8 cellular contexts compared by ENCODE assay signal in the genomic region with DNA sequence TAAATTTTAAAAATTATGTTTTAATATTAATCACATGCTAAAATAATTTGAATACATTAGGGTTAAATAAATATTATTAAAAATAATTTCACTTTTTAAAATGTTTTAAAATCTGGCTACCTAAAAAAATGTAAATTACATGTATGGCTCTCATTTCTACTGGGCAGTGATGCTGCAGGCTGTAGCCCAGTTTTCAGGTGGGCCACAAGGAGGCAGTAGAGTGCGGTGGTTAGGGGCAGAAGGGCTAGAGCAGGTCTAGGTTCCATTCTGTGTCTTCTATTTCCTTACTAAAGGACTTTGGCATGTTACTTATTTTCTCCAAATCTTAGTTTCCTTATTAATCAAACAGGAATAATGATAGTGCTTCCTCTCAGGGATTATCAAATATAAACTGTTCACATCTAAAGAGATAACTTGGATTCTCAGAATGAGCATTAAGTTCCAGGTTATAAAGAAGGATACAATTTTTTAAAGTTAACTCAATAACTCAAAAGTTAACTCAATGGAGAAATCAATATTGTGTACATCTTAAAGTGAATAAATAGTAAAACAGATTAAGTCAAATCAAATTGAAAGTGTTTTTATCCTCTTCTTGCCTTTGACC. TPM values are rescaled to one million over a fixed set of nuclear protein-coding genes. Genes with fewer than 3 reads are reported as not detected.
DNase-seq lines count a peak whose midpoint lies in the region; ATAC-seq, FAIRE-seq and TF ChIP-seq lines count a peak whose summit lies in the region.

No MANE protein-coding gene starts in this region.

- ATAC-seq in K562 (peak; percentile 92), HG03457 (IDR thresholded peaks at IDR 0.05; ENCODE audit: unreplicated experiment) (no peak)

- H3K4ac ChIP-seq in H9 (ENCODE audit: low read depth, low read length), result no peak overlapping the region

- H2BK5ac ChIP-seq in H9 (ENCODE audit: insufficient read length, low read length), result no peak overlapping the region

- no peak overlapping the region for H2BK120ac ChIP-seq in H9 (ENCODE audit: low read depth, low read length, poor library complexity, severe bottlenecking)

- H3K4me3 Mint-ChIP-seq in H9, result no peak overlapping the region
- H3K4me3 Mint-ChIP-seq in immature natural killer cell, result no peak overlapping the region

- H3K27ac Mint-ChIP-seq in H9 (no peak overlapping the region), immature natural killer cell (no peak overlapping the region)

- H3K27me3 ChIP-seq in H9 (ENCODE audit: insufficient read depth, low read length), result no peaks in the 10 kb centered on the region
- H3K27me3 ChIP-seq in K562 (ENCODE audit: control insufficient read depth in 2 of 2, insufficient read depth in 2 of 2, low read length in 2 of 2), result no peaks in the 10 kb centered on the region

- CTCF ChIA-PET in GM10248 (lab: Yijun Ruan, JAX) (interaction anchor here (1.0 to 1.8 kb wide), 8 partner anchors 8 to 30 kb away, joined by 3 to 8 read pairs (median 4); no protein-coding TSS in a partner anchor), K562 (lab: Yijun Ruan, JAX; ENCODE audit: low intra/inter-chr PET ratio) (interaction anchor here (0.7 to 1.2 kb wide), 2 partner anchors 1255 to 1292 kb away, joined by 3 read pairs; no protein-coding TSS in a partner anchor)

- H3K4me3 ChIP-seq in NB4 (ENCODE audit: low read depth, low read length) (no peak overlapping the region), K562 (no peak overlapping the region)

- H3K23ac ChIP-seq in H9 (ENCODE audit: insufficient read length, low read depth, low read length), result no peak overlapping the region

- H2BK12ac ChIP-seq in H9 (ENCODE audit: insufficient read length, low read depth, low read length), result no peak overlapping the region

- peak; percentile 48 for DNase-seq in GM10248 (ENCODE audit: extremely low spot score)
- DNase-seq in H9, result peak; percentile 79
- DNase-seq in NB4 (ENCODE audit: low read depth), result peak; percentile 75
- DNase-seq in T1000 (lab: John Stamatoyannopoulos, UW), result peak; percentile 51
- peak; percentile 47 to 70 (median 62) for DNase-seq in K562 (ENCODE audit: extremely low read depth in 1 of 4, low spot score in 3 of 4)
- peak; percentile 21 to 46 (median 32) for DNase-seq in immature natural killer cell
- peak; percentile 43 to 52 for DNase-seq in stimulated activated CD4-positive, alpha-beta T cell treated with anti-CD3 and anti-CD28 coated beads, Interleukin-1b, Interleukin-23, amount 100 ng/mL, for 4 hours (ENCODE audit: low read depth in 2 of 2)

- no peaks in the 10 kb centered on the region for H3K4me1 ChIP-seq in H9 (ENCODE audit: insufficient read depth, low read length)
- H3K4me1 ChIP-seq in K562 (replicated peaks in 1 of 2; ENCODE audit: control insufficient read depth in 2 of 2, insufficient read depth in 2 of 2, low read length in 2 of 2), result no peaks in the 10 kb centered on the region

- no peak overlapping the region for H2AK5ac ChIP-seq in H9 (ENCODE audit: insufficient read length, low read length)

- H2AFZ ChIP-seq in H9 (ENCODE audit: low read length) (no peak overlapping the region), K562 (ENCODE audit: low read depth, low read length) (no peak overlapping the region)

- H4K8ac ChIP-seq in H9 (replicated peaks; ENCODE audit: insufficient read length, low read depth, low read length), result no peak overlapping the region

- H3K23me2 ChIP-seq in H9 (ENCODE audit: insufficient read length, low read depth, low read length, poor library complexity, severe bottlenecking), result no peaks in the 10 kb centered on the region

- FAIRE-seq in K562 (lab: Jason Lieb, UNC), result peak; percentile 83

- H3K27me3 Mint-ChIP-seq in H9 (ENCODE audit: low read depth), result no peaks in the 10 kb centered on the region
- H3K27me3 Mint-ChIP-seq in immature natural killer cell (ENCODE audit: low read depth in 3 of 3), result peaks cover 0 to 1% (median 0%) of the 10 kb centered on the region in 3 donors

- in situ Hi-C loops in K562 (cut with MboI), result no loop called here

- H3K9me3 Mint-ChIP-seq in H9 (peaks cover 0 to 6% of the 10 kb centered on the region in 2 experiments; a peak in 1 of 5 replicates), immature natural killer cell (no peaks in the 10 kb centered on the region)

- no peak overlapping the region for H3K27ac ChIP-seq in H9 (ENCODE audit: insufficient read length, low read depth, low read length)
- H3K27ac ChIP-seq in K562 (ENCODE audit: extremely low read depth, low read depth, low read length), result no peak overlapping the region

- H3K36me3 ChIP-seq in K562 (ENCODE audit: control insufficient read depth, insufficient read depth, low read length), result no peaks in the 10 kb centered on the region

- H4K91ac ChIP-seq in H9 (ENCODE audit: insufficient read length, low read depth, low read length), result no peak overlapping the region

- H4K5ac ChIP-seq in H9 (ENCODE audit: insufficient read length, low read depth, low read length), result no peak overlapping the region

- no CpG with 5 or more reads among the region's 1 CpG for WGBS in H9 (ENCODE audit: extremely low coverage, insufficient read length, low lambda C conversion rate)
- 0% methylated on average over 1 of the region's 1 CpG for WGBS in K562 (ENCODE audit: insufficient coverage, low coverage, missing lambda C conversion rate)

- TF ChIP-seq POLR2A in NB4 (IDR thresholded peaks at IDR 0.05; ENCODE audit: extremely low read depth, insufficient read length) (no peak), K562 (conservative IDR thresholded peaks at IDR 0.05) (no peak)

- H3K9me1 ChIP-seq in K562 (ENCODE audit: control insufficient read depth, insufficient read depth, low read length), result no peaks in the 10 kb centered on the region

- H3K79me2 ChIP-seq in H9 (ENCODE audit: insufficient read depth, low read length) (no peaks in the 10 kb centered on the region), K562 (ENCODE audit: control insufficient read depth, insufficient read depth, low read length) (no peaks in the 10 kb centered on the region)

- H2BK20ac ChIP-seq in H9 (ENCODE audit: low read depth, low read length, poor library complexity, severe bottlenecking), result no peak overlapping the region

- H3T11ph ChIP-seq in H9 (ENCODE audit: low read length), result no peak overlapping the region

- intact Hi-C loops in K562 (cut with micrococcal nuclease), result loop anchor here (2.0 to 5.0 kb wide), 3 partner anchors 582 to 1254 kb away; no protein-coding TSS in a partner anchor

- no peak overlapping the region for H3K9ac ChIP-seq in H9 (ENCODE audit: extremely low read depth, insufficient read length, low read length)
- no peak overlapping the region for H3K9ac ChIP-seq in K562 (ENCODE audit: insufficient read depth in 1 of 2, low read depth in 2 of 2, low read length in 2 of 2)

- H3K56ac ChIP-seq in H9 (ENCODE audit: insufficient read length, low read depth, low read length), result no peak overlapping the region

- TF ChIP-seq RAD21 in K562 (CRISPR knock-in tag; conservative IDR thresholded peaks at IDR 0.05 in 1 of 2, IDR thresholded peaks at IDR 0.05 in 1 of 2), result peak; percentile 69 to 75

- TF ChIP-seq EP300 in K562 (IDR thresholded peaks at IDR 0.05; ENCODE audit: low read length), result no peak

- H3K4me1 Mint-ChIP-seq in H9 (peaks cover 9 to 21% of the 10 kb centered on the region in 2 experiments), immature natural killer cell (no peaks in the 10 kb centered on the region)

- no peak overlapping the region for H2BK15ac ChIP-seq in H9 (ENCODE audit: low read depth, low read length)

- H3K36me3 Mint-ChIP-seq in H9 (ENCODE audit: insufficient read depth in 1 of 3, low read depth in 3 of 3) (peaks cover 9 to 14% (median 14%) of the 10 kb centered on the region in 3 experiments; a peak in 5 of 7 replicates), immature natural killer cell (no peaks in the 10 kb centered on the region)

- H4K20me1 ChIP-seq in H9 (ENCODE audit: control insufficient read depth, insufficient read depth, insufficient read length), result no peaks in the 10 kb centered on the region
- H4K20me1 ChIP-seq in K562 (replicated peaks; ENCODE audit: control insufficient read depth, insufficient read depth, low read length), result no peaks in the 10 kb centered on the region

- BruUV-seq in K562 (replicated peaks; lab: Mats Ljungman, UMichigan), result no TSS peak

- H3K9me3 ChIP-seq in H9 (ENCODE audit: control insufficient read depth, low read depth, low read length), result no peaks in the 10 kb centered on the region
- H3K9me3 ChIP-seq in K562 (replicated peaks; ENCODE audit: control insufficient read depth, insufficient read depth, low read depth, low read length), result no peaks in the 10 kb centered on the region

- H3K4me2 ChIP-seq in H9 (ENCODE audit: insufficient read depth, insufficient read length, low read length) (no peak overlapping the region), K562 (ENCODE audit: insufficient read depth, low read length) (no peak overlapping the region)

- H3K18ac ChIP-seq in H9 (ENCODE audit: insufficient read length, low read depth, low read length), result no peak overlapping the region

- POLR2A ChIA-PET in GM10248 (lab: Yijun Ruan, JAX), result no interaction called here
- POLR2A ChIA-PET in K562 (lab: Yijun Ruan, JAX), result interaction anchor here (0.5 kb wide), 1 partner anchor 1869 kb away, joined by 5 read pairs; no protein-coding TSS in a partner anchor

- H3K79me1 ChIP-seq in H9 (ENCODE audit: insufficient read depth, low read depth, low read length, poor library complexity, severe bottlenecking), result no peaks in the 10 kb centered on the region

- H3K14ac ChIP-seq in H9 (ENCODE audit: insufficient read depth, low read length), result no peak overlapping the region

- TF ChIP-seq CTCF in GM10248 (IDR thresholded peaks at IDR 0.05; ENCODE audit: control extremely low read depth, extremely low read depth, low read depth, missing control alignments), result peak; percentile 89
- peak; percentile 98 for TF ChIP-seq CTCF in H9 (conservative IDR thresholded peaks at IDR 0.05)
- peak; percentile 100 for TF ChIP-seq CTCF in NB4 (IDR thresholded peaks at IDR 0.05; ENCODE audit: low read depth, low read length)
- TF ChIP-seq CTCF in K562 (IDR thresholded peaks at IDR 0.05 in 2 of 3, conservative IDR thresholded peaks at IDR 0.05 in 1 of 3; ENCODE audit: insufficient read depth in 2 of 3, low read depth in 1 of 3, low read length in 3 of 3), result peak; percentile 72 to 76 (median 74)

RNA-seq across cellular contexts. Expression of a gene that starts 54.9 kb away (rescaled TPM):
- total RNA-seq in H9 (2021), result not detected in 2 replicates
- total RNA-seq in K562 (2011; cell fraction: chromatin; rRNA removed; ENCODE audit: low replicate concordance), result not detected in 2 replicates
- not detected in 2 replicates for total RNA-seq in K562 (2011; cell fraction: nucleolus; rRNA removed)
- not detected in 2 replicates for total RNA-seq in K562 (2011; cell fraction: nucleoplasm; rRNA removed)
- total RNA-seq in K562 (2014; rRNA removed), result not detected in 2 replicates
- not detected in 2 replicates for total RNA-seq in K562 (2014; rRNA removed; fragmentation: Illumina TruSeq; extraction: Trizol)
- not detected in 2 replicates for total RNA-seq in K562 (2015; rRNA removed; fragmentation: Illumina TruSeq; extraction: Trizol)
- not detected in 2 replicates for total RNA-seq in K562 (2021)
- not detected in 2 replicates for polyA plus RNA-seq in K562 (2011; rRNA removed)
- polyA plus RNA-seq in K562 (2011; cell fraction: cytosol; rRNA removed), result not detected in 2 replicates
- polyA plus RNA-seq in K562 (2011; cell fraction: nucleus; rRNA removed), result not detected in 2 replicates
- 0.03 TPM in 1 of 2 replicates, not detected in the other for polyA plus RNA-seq in K562 (2012)
- polyA plus RNA-seq in K562 (2014; fragmentation: Illumina TruSeq; extraction: Trizol), result not detected in 2 replicates
- polyA plus RNA-seq in K562 (2014; fragmentation: Nextera tagmentation; extraction: Ambion mirVana), result not detected
- not detected in 2 replicates for polyA plus RNA-seq in K562 (2014; rRNA removed)
- not detected in 2 replicates for polyA minus RNA-seq in K562 (2011; rRNA and poly(A)+ RNA removed)
- polyA minus RNA-seq in K562 (2011; cell fraction: cytosol; rRNA and poly(A)+ RNA removed), result not detected in 2 replicates
- not detected in 2 replicates for polyA minus RNA-seq in K562 (2011; cell fraction: nucleus; rRNA and poly(A)+ RNA removed)
- not detected for polyA plus RNA-seq in immature natural killer cell
